In the genomic region with DNA sequence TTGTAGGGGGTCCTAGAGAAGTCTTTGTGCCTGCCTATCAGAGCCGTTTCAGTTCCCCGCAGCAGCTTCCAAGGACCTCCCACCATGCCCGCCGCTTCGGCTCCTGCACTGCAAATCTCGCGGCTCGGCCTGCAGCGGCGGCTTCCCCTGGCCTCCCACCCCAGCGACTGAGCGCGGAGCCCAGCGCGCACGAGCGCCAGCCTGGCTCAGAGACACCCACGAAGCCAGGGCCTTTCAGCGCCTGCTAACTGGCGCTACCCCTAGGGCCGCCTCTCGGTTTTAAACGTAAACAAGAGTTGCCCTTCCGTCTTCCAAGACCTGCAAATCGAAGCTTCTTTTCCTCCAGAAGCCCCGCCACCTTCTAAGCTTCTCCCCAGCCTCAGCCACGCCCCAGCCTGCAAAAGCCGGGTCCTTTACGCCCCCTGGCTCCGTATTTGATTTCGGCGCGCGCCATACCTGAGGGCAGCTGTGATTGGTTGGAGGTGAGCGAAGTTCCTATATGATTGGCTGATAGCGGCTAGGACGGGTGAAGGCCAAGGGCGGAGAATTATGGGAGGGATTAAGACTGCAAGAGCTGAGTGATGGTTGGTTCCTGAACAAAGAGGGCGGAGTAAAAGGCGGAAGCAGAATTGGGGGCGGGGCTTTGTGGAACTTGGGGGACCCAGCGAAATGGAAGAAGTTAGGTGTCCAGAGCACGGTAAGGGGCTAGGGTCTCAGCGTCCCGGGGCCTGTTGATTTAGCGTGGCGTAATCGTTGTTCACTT, we compare ENCODE assay signal across 8 cellular contexts. TPM values are rescaled to one million over a fixed set of nuclear protein-coding genes. Genes with fewer than 3 reads are reported as not detected.
DNase-seq lines count a peak whose midpoint lies in the region; ATAC-seq lines count a peak whose summit lies in the region.

A gene (plus strand): TSS at position 649 of the 763 bp plus-strand sequence. CDS start 21 bp downstream, at position 670.

- ATAC-seq in GM19328 (IDR thresholded peaks at IDR 0.05; ENCODE audit: unreplicated experiment) (peak; percentile 92), HG03469 (IDR thresholded peaks at IDR 0.05; ENCODE audit: unreplicated experiment) (peak; percentile 91), left lobe of liver (peak; percentile 97)

- DNase-seq in NCI-H526 (lab: John Stamatoyannopoulos, UW), result peak; percentile 100
- peak; percentile 97 for DNase-seq in activated CD4-positive, alpha-beta T cell treated with anti-CD3 and anti-CD28 coated beads for 48 hours
- DNase-seq in dedifferentiated amniotic fluid mesenchymal stem cell (ENCODE audit: extremely low spot score), result peak; percentile 97
- peak; percentile 93 for DNase-seq in left lobe of liver (ENCODE audit: low spot score)
- peak; percentile 93 to 95 for DNase-seq in stimulated activated CD4-positive, alpha-beta T cell treated with anti-CD3 and anti-CD28 coated beads, Interleukin-2, amount 100 ng/mL, for 24 hours

- peak within 1 kb of the TSS; percentile 79 to 91 (median 86) for H3K9ac ChIP-seq in BLaER1 treated with 17β-estradiol and CSF1 and Interleukin-3, amounts not matched to agents 10 nM and 100 nM

- H3K27ac ChIP-seq in BLaER1 treated with 17β-estradiol and CSF1 and Interleukin-3, amounts not matched to agents 10 nM and 100 nM, result peak within 1 kb of the TSS; percentile 39 to 90 (median 86); a peak in 21 of 22 replicates

- H4K20me1 ChIP-seq in BLaER1 treated with 17β-estradiol and CSF1 and Interleukin-3, amounts not matched to agents 10 nM and 100 nM, result no peaks in the 10 kb centered on the region

- peak within 1 kb of the TSS; percentile 68 to 88 (median 82) for H3K4me3 ChIP-seq in BLaER1 treated with 17β-estradiol and CSF1 and Interleukin-3, amounts not matched to agents 10 nM and 100 nM

- H3K36me3 ChIP-seq in BLaER1 treated with 17β-estradiol and CSF1 and Interleukin-3, amounts not matched to agents 10 nM and 100 nM, result peaks cover 0 to 31% (median 28%) of the 10 kb centered on the region in 11 experiments; a peak in 19 of 22 replicates

- no peaks in the 10 kb centered on the region for H3K27me3 ChIP-seq in BLaER1 treated with 17β-estradiol and CSF1 and Interleukin-3, amounts not matched to agents 10 nM and 100 nM

- peaks cover 32 to 57% (median 39%) of the 10 kb centered on the region in 10 experiments for H3K4me1 ChIP-seq in BLaER1 treated with 17β-estradiol and CSF1 and Interleukin-3, amounts not matched to agents 10 nM and 100 nM

- no peaks in the 10 kb centered on the region for H3K9me3 ChIP-seq in BLaER1 treated with 17β-estradiol and CSF1 and Interleukin-3, amounts not matched to agents 10 nM and 100 nM (replicated peaks in 1 of 11)

- peak within 1 kb of the TSS; percentile 81 to 100 (median 94) for H3K4me2 ChIP-seq in BLaER1 treated with 17β-estradiol and CSF1 and Interleukin-3, amounts not matched to agents 10 nM and 100 nM

RNA-seq across cellular contexts. Expression of the gene that starts here (rescaled TPM):
- 2.9 TPM for total RNA-seq in left lobe of liver

Comparison
In these comparisons a context has a peak if more than half of its experiments do, and no peak if none do; other contexts are left out.
1. Peak in every context shown above with its lines: DNase-seq, ATAC-seq, H3K4me3 ChIP-seq and H3K27ac ChIP-seq.